Comparison of ENCODE assay signal across 30 cellular contexts in the genomic region with DNA sequence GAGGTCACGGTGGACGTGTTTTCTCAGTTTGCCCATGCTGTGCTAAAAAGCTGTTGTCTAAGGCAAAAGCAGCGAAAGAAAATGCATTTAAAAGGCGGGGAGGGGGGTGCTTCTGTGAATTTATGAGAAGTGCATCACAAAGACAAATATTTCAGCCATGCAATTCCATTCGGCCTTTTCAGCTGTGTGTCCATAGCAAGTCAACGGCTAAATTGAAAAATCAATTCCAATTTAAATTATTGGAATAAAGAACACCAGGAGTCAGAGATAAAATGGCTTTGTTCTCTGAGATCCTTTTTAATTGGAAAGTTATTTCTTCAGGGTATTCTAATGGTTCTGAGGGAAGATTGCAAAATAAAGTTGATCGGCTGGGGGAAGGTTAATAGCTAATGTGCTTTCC.
"Had no signal": no experiment of that assay in that cellular context is flagged by ENCODE, and none has a peak within 500 bp of the region (broad histone marks: within the 10 kb centered on the region; RNA-seq: fewer than 3 reads in every experiment).

No MANE protein-coding gene starts in this region.

- H3K27me3 ChIP-seq: breast epithelium, colonic mucosa, dorsolateral prefrontal cortex, testis, vagina had no signal

- H3K36me3 Mint-ChIP-seq: activated naive CD8-positive, alpha-beta T cell treated with anti-CD3 and anti-CD28 coated beads, Interleukin-2, amount 10 ng/mL, durations not matched to agents 7 days and 5 days; mesothelial cell of epicardium; natural killer cell; type B pancreatic cell; WTC11 had no signal

- H3K27ac Mint-ChIP-seq: activated naive CD8-positive, alpha-beta T cell treated with anti-CD3 and anti-CD28 coated beads, Interleukin-2, amount 10 ng/mL, durations not matched to agents 7 days and 5 days; activated T-cell treated with anti-CD3 and anti-CD28 coated beads, Interleukin-2, amount 50 U/mL, for 24 hours; activated T-helper 17 cell treated with anti-CD3 and anti-CD28 coated beads, Interleukin-2, amount 50 U/mL, for 72 hours; effector memory CD8-positive, alpha-beta T cell; mesothelial cell of epicardium; natural killer cell; type B pancreatic cell; WTC11 had no signal

- H3K4me1 ChIP-seq: breast epithelium, colonic mucosa, testis, vagina had no signal

- H3K4me3 ChIP-seq: breast epithelium, colonic mucosa, dorsolateral prefrontal cortex, testis, vagina had no signal

- H3K4me1 Mint-ChIP-seq: activated naive CD8-positive, alpha-beta T cell treated with anti-CD3 and anti-CD28 coated beads, Interleukin-2, amount 10 ng/mL, durations not matched to agents 7 days and 5 days; activated T-helper 17 cell treated with anti-CD3 and anti-CD28 coated beads, Interleukin-2, amount 50 U/mL, for 72 hours; natural killer cell had no signal

- H3K27ac ChIP-seq: breast epithelium, colonic mucosa, dorsolateral prefrontal cortex, testis, vagina had no signal

- H3K9me3 Mint-ChIP-seq: activated naive CD8-positive, alpha-beta T cell treated with anti-CD3 and anti-CD28 coated beads, Interleukin-2, amount 10 ng/mL, durations not matched to agents 7 days and 5 days; activated T-cell treated with anti-CD3 and anti-CD28 coated beads, Interleukin-2, amount 50 U/mL, for 24 hours; mesothelial cell of epicardium; type B pancreatic cell; WTC11 had no signal

- DNase-seq: activated CD8-positive, alpha-beta memory T cell treated with anti-CD3 and anti-CD28 coated beads for 24 hours; activated CD8-positive, alpha-beta memory T cell treated with anti-CD3 and anti-CD28 coated beads, Interleukin-2, amount 50 U/mL, for 4 hours; activated naive CD4-positive, alpha-beta T cell; activated naive CD8-positive, alpha-beta T cell treated with anti-CD3 and anti-CD28 coated beads, Interleukin-2, amount 10 ng/mL, durations not matched to agents 7 days and 5 days; activated T-cell treated with anti-CD3 and anti-CD28 coated beads, Interleukin-2, amount 50 U/mL, for 24 hours; amniotic stem cell; colonic mucosa; dorsolateral prefrontal cortex; effector memory CD8-positive, alpha-beta T cell; hippocampal formation; kidney glomerular epithelial cell; left ventricle myocardium superior; mammary epithelial cell; natural killer cell; posterior cingulate gyrus; stimulated activated CD4-positive, alpha-beta T cell treated with anti-CD3 and anti-CD28 coated beads, Interleukin-2, amount 100 ng/mL, for 24 hours; stimulated activated naive CD4-positive, alpha-beta T cell; T1000; testis had no signal

- H3K27me3 Mint-ChIP-seq: activated T-cell treated with anti-CD3 and anti-CD28 coated beads, Interleukin-2, amount 50 U/mL, for 24 hours; activated T-helper 17 cell treated with anti-CD3 and anti-CD28 coated beads, Interleukin-2, amount 50 U/mL, for 72 hours; effector memory CD8-positive, alpha-beta T cell; type B pancreatic cell had no signal

- H3K36me3 ChIP-seq: breast epithelium, colonic mucosa, vagina had no signal

- H3K9me3 ChIP-seq: breast epithelium, colonic mucosa, testis, vagina had no signal

- ATAC-seq: activated T-helper 17 cell treated with anti-CD3 and anti-CD28 coated beads, Interleukin-2, amount 50 U/mL, for 72 hours; effector memory CD8-positive, alpha-beta T cell; esophagus mucosa; left ventricle myocardium superior; natural killer cell; sciatic nerve had no signal

- FAIRE-seq: endothelial cell of umbilical vein, frontal cortex, small intestine had no signal

- H3K4me3 Mint-ChIP-seq: activated naive CD8-positive, alpha-beta T cell treated with anti-CD3 and anti-CD28 coated beads, Interleukin-2, amount 10 ng/mL, durations not matched to agents 7 days and 5 days; activated T-cell treated with anti-CD3 and anti-CD28 coated beads, Interleukin-2, amount 50 U/mL, for 24 hours; activated T-helper 17 cell treated with anti-CD3 and anti-CD28 coated beads, Interleukin-2, amount 50 U/mL, for 72 hours; effector memory CD8-positive, alpha-beta T cell; mesothelial cell of epicardium; natural killer cell; type B pancreatic cell; WTC11 had no signal
